ENCODE assay signal across 8 cellular contexts in the genomic region with DNA sequence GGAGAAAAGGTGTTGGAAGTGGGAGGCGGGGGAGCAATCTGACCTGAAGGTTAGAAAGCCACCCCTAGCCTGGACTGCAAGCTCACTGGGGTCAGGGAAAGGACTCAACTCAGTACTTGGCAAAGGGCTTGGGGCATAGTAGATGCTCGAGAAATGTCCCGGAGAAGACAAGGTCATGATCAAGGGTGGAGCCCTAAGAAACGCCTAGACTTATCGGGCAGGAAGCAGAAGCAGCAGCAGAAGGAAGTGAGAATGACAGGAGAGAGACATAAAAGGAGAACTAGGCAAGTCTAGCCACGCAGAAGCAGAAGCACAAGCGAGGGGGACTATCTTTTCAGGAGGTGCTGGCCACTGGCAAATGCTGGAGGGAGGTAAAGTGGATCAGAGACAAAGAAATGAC. TPM values are rescaled to one million over a fixed set of nuclear protein-coding genes. Genes with fewer than 3 reads are reported as not detected.
A peak's percentile ranks its signal among the peaks of the same experiment; 100 is the strongest.
DNase-seq lines count a peak whose midpoint lies in the region; ATAC-seq, FAIRE-seq and TF ChIP-seq lines count a peak whose summit lies in the region.

No MANE protein-coding gene starts in this region.

- H3K36me3 ChIP-seq in kidney (ENCODE audit: control insufficient read depth in 1 of 2, insufficient read depth in 2 of 2, low read length in 2 of 2): no peaks in the 10 kb centered on the region

- H3K4me3 ChIP-seq in kidney (ENCODE audit: low read length in 2 of 2): no peak overlapping the region

- peak; percentile 60 for ATAC-seq in GM18502 (IDR thresholded peaks at IDR 0.05; ENCODE audit: poor library complexity, unreplicated experiment)
- ATAC-seq in HG02571 (IDR thresholded peaks at IDR 0.05; ENCODE audit: unreplicated experiment): peak; percentile 45
- peak; percentile 90 for ATAC-seq in memory B cell (ENCODE audit: low read depth)

- FAIRE-seq in RCC 7860 (lab: Jason Lieb, UNC) (no peak), kidney (lab: Jason Lieb, UNC) (no peak)

- H3K4me3 Mint-ChIP-seq in memory B cell: peak overlapping the region; percentile 80
- no peak overlapping the region for H3K4me3 Mint-ChIP-seq in glutamatergic neuron (ENCODE audit: unreplicated experiment)

- H3K36me3 Mint-ChIP-seq in memory B cell (peaks cover 35% of the 10 kb centered on the region), glutamatergic neuron (ENCODE audit: unreplicated experiment) (peaks cover 17% of the 10 kb centered on the region)

- peaks cover 70% of the 10 kb centered on the region for H3K4me1 Mint-ChIP-seq in memory B cell
- peaks cover 47% of the 10 kb centered on the region for H3K4me1 Mint-ChIP-seq in glutamatergic neuron (ENCODE audit: low read depth, unreplicated experiment)

- H3K27ac Mint-ChIP-seq in memory B cell: peak overlapping the region; percentile 87
- no peak overlapping the region for H3K27ac Mint-ChIP-seq in glutamatergic neuron (ENCODE audit: unreplicated experiment)

- no peak for TF ChIP-seq CTCF in glutamatergic neuron (IDR thresholded peaks at IDR 0.05; ENCODE audit: partially characterized antibody, unreplicated experiment)
- TF ChIP-seq CTCF in kidney (IDR thresholded peaks at IDR 0.05; ENCODE audit: borderline replicate concordance, extremely low read depth, insufficient read depth): no peak

- peak overlapping the region in 1 of 2 donors; percentile 19 for H3K27ac ChIP-seq in kidney (ENCODE audit: low read depth in 2 of 2, low read length in 2 of 2)

- peaks cover 0 to 20% of the 10 kb centered on the region in 2 donors for H3K4me1 ChIP-seq in kidney (ENCODE audit: control insufficient read depth in 1 of 2, insufficient read depth in 1 of 2, low read depth in 1 of 2, low read length in 2 of 2)

- H3K27me3 Mint-ChIP-seq in memory B cell: no peaks in the 10 kb centered on the region
- H3K27me3 Mint-ChIP-seq in glutamatergic neuron (ENCODE audit: unreplicated experiment): peaks cover 5% of the 10 kb centered on the region

- DNase-seq in SKM-1 (lab: John Stamatoyannopoulos, UW; ENCODE audit: unreplicated experiment) (peak; percentile 96), memory B cell (ENCODE audit: low spot score in 2 of 2) (peak; percentile 50 to 69), RCC 7860 (ENCODE audit: low spot score) (no peak), glutamatergic neuron (no peak), 8988T (no peak), kidney (no peak)

- H3K9me3 ChIP-seq in kidney (ENCODE audit: control insufficient read depth in 1 of 2, low read length in 2 of 2): no peaks in the 10 kb centered on the region

- intact Hi-C loops in kidney (cut with DNase I): no loop called here

- H3K9me3 Mint-ChIP-seq in memory B cell (peaks cover 4% of the 10 kb centered on the region), glutamatergic neuron (ENCODE audit: unreplicated experiment) (peaks cover 3% of the 10 kb centered on the region)

- H3K9ac ChIP-seq in kidney (ENCODE audit: low read length in 2 of 2): no peak overlapping the region

RNA-seq across cellular contexts. Expression of gene COTL1, which starts 10.2 kb away (rescaled TPM):
- 545 TPM for total RNA-seq in glutamatergic neuron (ENCODE audit: unreplicated experiment)
- 122 TPM for total RNA-seq in kidney
- polyA plus RNA-seq in kidney (ENCODE audit: insufficient read depth, low read depth, low replicate concordance): 136 TPM

RNA-seq across cellular contexts. Expression of gene KLHL36, which starts 40.6 kb away (rescaled TPM):
- total RNA-seq in glutamatergic neuron (ENCODE audit: unreplicated experiment) (38.2 TPM), kidney (76.6 TPM)
- 13.7 TPM for polyA plus RNA-seq in kidney (ENCODE audit: insufficient read depth, low read depth, low replicate concordance)

Comparison
In these comparisons a context has a peak if more than half of its experiments do, and no peak if none do; other contexts are left out.
1. DNase-seq: peak in SKM-1 (single experiment) and memory B cell (2 of 2); none in RCC 7860 (single experiment), glutamatergic neuron (single experiment), 8988T (single experiment) and kidney (single experiment).
2. Peak in every context shown above with its lines, with median percentiles within 50 percentile points of each other: ATAC-seq.